Comparison of ENCODE assay signal across 8 cellular contexts in the genomic region with DNA sequence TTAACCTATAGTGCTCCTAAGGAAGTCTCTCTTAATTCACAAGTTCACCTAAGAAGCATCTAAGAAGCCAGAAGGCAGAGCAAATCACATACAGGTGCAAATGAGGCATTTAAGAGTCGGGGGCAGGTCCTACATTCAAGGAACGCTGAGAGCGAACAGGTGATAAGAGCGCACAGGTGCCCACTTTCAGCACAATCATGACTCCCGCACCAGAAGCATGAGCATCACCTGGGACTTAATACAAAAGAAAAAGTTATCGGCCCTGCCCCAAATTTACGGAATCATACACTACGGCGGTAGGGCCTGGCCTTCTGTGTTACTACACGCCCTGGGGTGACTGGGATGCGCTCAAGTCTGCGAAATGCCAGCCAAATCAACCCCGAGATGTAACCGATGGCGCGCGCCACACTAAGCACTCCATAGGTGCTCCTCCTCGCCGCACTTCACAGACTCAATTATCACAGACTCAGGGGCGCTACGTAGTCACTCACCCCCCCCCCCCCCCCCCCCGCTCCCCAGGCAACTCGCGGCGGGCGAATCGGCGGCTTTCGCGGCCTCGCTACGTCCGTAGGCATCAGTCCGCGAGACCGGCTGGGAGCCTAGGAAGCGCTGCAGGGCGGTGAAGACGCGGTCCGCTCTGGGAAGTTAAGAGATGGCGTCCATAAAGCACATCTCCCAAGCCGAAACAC. TPM values are rescaled to one million over a fixed set of nuclear protein-coding genes. Genes with fewer than 3 reads are reported as not detected.
DNase-seq lines count a peak whose midpoint lies in the region; ATAC-seq and TF ChIP-seq lines count a peak whose summit lies in the region.

No MANE protein-coding gene starts in this region.

- ATAC-seq in HG02763 (IDR thresholded peaks at IDR 0.05; ENCODE audit: unreplicated experiment) = peak; percentile 6

- in situ Hi-C loops in GM13976 (cut with MboI; ENCODE audit: low sequenced_read_pairs, unreplicated experiment) = no loop called here

- DNase-seq in GM13976 (ENCODE audit: low spot score) = peak; percentile 55
- DNase-seq in NCI-H2029 (lab: John Stamatoyannopoulos, UW) = peak; percentile 34
- peak; percentile 54 to 62 for DNase-seq in activated CD4-positive, alpha-beta T cell treated with anti-CD3 and anti-CD28 coated beads for 4 hours
- peak; percentile 84 for DNase-seq in dermis blood vessel endothelial cell
- no peak for DNase-seq in lower leg skin (ENCODE audit: low spot score in 2 of 2)
- peak; percentile 45 for DNase-seq in stimulated activated CD4-positive, alpha-beta T cell treated with anti-CD3 and anti-CD28 coated beads, Interleukin-4, amount 100 ng/mL, for 1 hour
- DNase-seq in epidermal melanocyte (ENCODE audit: insufficient read length, low spot score) = no peak

- peak overlapping the region; percentile 71 for H3K4me3 ChIP-seq in lower leg skin (ENCODE audit: low read depth, poor library complexity, severe bottlenecking)

- no peak for TF ChIP-seq POLR2A in lower leg skin (IDR thresholded peaks at IDR 0.05)

- intact Hi-C loops in lower leg skin (cut with DNase I; ENCODE audit: low total_unique reads) = no loop called here

- WGBS in lower leg skin, 2 donors = 0 to 1% methylated on average over 18 to 43 of the region's 43 CpGs

- TF ChIP-seq CTCF in GM13976 (IDR thresholded peaks at IDR 0.05; ENCODE audit: borderline replicate concordance, control extremely low read depth, extremely low read depth, insufficient read depth, missing control alignments) (no peak), lower leg skin (IDR thresholded peaks at IDR 0.05) (no peak)

RNA-seq across cellular contexts. Expression of a gene that starts 0.7 kb away (rescaled TPM):
- total RNA-seq in dermis blood vessel endothelial cell (6.3 and 25.2 TPM in 2 replicates), lower leg skin (10 to 100 TPM in 2 of 4 donors, 1 to 10 TPM in 2; 3.2 to 18.7 (median 12.6) TPM)

Comparison
In these comparisons a context has a peak if more than half of its experiments do, and no peak if none do; other contexts are left out.
1. DNase-seq: peak in GM13976 (single experiment), NCI-H2029 (single experiment), activated CD4-positive, alpha-beta T cell treated with anti-CD3 and anti-CD28 coated beads for 4 hours (2 of 2), dermis blood vessel endothelial cell (single experiment) and stimulated activated CD4-positive, alpha-beta T cell treated with anti-CD3 and anti-CD28 coated beads, Interleukin-4, amount 100 ng/mL, for 1 hour (single experiment); none in lower leg skin (0 of 2) and epidermal melanocyte (single experiment).